ENCODE assay signal across 26 cellular contexts in the genomic region with DNA sequence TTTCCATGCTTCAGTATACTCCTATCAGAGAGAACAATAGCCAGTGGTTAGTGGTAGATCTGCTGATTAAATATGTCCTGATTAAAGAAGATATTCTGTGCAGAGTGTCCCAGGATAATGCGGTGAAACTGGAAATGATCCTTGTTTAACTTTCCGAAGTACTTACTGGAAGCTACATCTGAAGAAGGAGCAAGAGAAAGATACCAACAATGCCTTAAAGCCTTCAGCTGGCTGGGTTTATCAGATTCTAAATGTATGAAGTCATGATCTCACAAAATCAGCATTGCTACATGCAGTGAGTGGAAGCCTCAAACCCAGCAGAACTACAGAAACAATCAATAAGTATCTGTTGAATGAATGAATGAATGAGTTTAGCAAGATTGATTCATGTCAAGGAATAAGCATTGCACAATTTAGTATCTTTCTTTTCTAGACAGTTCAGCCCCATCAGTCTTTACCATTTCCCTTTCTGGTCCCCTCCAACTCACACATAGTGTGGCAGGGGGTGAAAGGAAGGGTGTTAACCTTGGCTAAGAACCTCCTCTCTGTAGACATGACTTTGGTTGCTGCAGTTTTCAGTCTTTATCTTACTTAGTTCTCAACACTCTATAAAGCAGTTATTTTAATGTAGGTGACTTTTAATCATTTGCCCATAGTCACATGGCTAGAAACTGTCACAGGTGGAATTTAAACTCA. TPM values are rescaled to one million over a fixed set of nuclear protein-coding genes. Genes with fewer than 3 reads are reported as not detected.
"Had no signal": no experiment of that assay in that cellular context is flagged by ENCODE, and none has a peak within 500 bp of the region (broad histone marks: within the 10 kb centered on the region; RNA-seq: fewer than 3 reads in every experiment).

No MANE protein-coding gene starts in this region.

- ATAC-seq: activated CD8-positive, alpha-beta T cell treated with anti-CD3 and anti-CD28 coated beads for 36 hours; activated T-cell treated with anti-CD3 and anti-CD28 coated beads, Interleukin-2, amount 50 U/mL, for 72 hours; Panc1; Right ventricle myocardium inferior; T-cell had no signal

- H3K36me3 ChIP-seq: MG63 had no signal

- H3K9me3 ChIP-seq: MG63 had no signal

- H3K9me3 Mint-ChIP-seq: activated B cell treated with CpG ODN at 0.5 μM for 24 hours; activated CD8-positive, alpha-beta T cell treated with anti-CD3 and anti-CD28 coated beads for 36 hours had no signal

- H3K27ac ChIP-seq: SK-N-MC had no signal

- H3K27me3 ChIP-seq: MG63 had no signal

- H3K4me3 ChIP-seq: MG63, SK-N-MC had no signal

- H3K27me3 Mint-ChIP-seq: activated CD8-positive, alpha-beta T cell treated with anti-CD3 and anti-CD28 coated beads for 36 hours; T-cell had no signal

- H3K4me1 Mint-ChIP-seq: activated B cell treated with CpG ODN at 0.5 μM for 24 hours, T-cell had no signal

- DNase-seq: activated B cell treated with CpG ODN at 0.5 μM for 24 hours; activated CD8-positive, alpha-beta memory T cell treated with anti-CD3 and anti-CD28 coated beads, Interleukin-2, amount 50 U/mL, for 4 hours; activated CD8-positive, alpha-beta T cell treated with anti-CD3 and anti-CD28 coated beads for 36 hours; activated naive CD4-positive, alpha-beta T cell treated with anti-CD3 and anti-CD28 coated beads, Interleukin-2, amount 50 U/mL, for 16 hours; activated T-cell treated with anti-CD3 and anti-CD28 coated beads, Interleukin-2, amount 50 U/mL, for 72 hours; amygdala; MG63; MV-4-11; NCI-H1105; NCI-H1436; NCI-H1694 treated with DMSO at 0.1 percent for 48 hours; NCI-H2029 treated with DMSO at 0.1 percent for 48 hours; NCI-H345; NCI-H510A; NCI-H69; NK-92 treated with Interleukin-12 subunit alpha and Interleukin-12 subunit beta, amount 100 ng/mL, for 24 hours; OCI-M1; RPMI8226; T-cell; T-helper 2 cell; T1000 had no signal

- H3K4me3 Mint-ChIP-seq: activated B cell treated with CpG ODN at 0.5 μM for 24 hours; activated CD8-positive, alpha-beta T cell treated with anti-CD3 and anti-CD28 coated beads for 36 hours; activated T-cell treated with anti-CD3 and anti-CD28 coated beads, Interleukin-2, amount 50 U/mL, for 72 hours; brain; T-cell had no signal

- H3K27ac Mint-ChIP-seq: activated B cell treated with CpG ODN at 0.5 μM for 24 hours; activated CD8-positive, alpha-beta T cell treated with anti-CD3 and anti-CD28 coated beads for 36 hours; activated T-cell treated with anti-CD3 and anti-CD28 coated beads, Interleukin-2, amount 50 U/mL, for 72 hours; brain; T-cell had no signal

- H3K36me3 Mint-ChIP-seq: brain, T-cell had no signal

RNA-seq across cellular contexts. Expression of a gene that starts 24.7 kb away (rescaled TPM):
- total RNA-seq: activated B cell treated with CpG ODN at 0.5 μM for 24 hours; activated CD8-positive, alpha-beta T cell treated with anti-CD3 and anti-CD28 coated beads for 36 hours; activated T-cell treated with anti-CD3 and anti-CD28 coated beads, Interleukin-2, amount 50 U/mL, for 72 hours; astrocyte; Right ventricle myocardium inferior; T-cell had no signal
